8 cellular contexts compared by ENCODE assay signal in the genomic region with DNA sequence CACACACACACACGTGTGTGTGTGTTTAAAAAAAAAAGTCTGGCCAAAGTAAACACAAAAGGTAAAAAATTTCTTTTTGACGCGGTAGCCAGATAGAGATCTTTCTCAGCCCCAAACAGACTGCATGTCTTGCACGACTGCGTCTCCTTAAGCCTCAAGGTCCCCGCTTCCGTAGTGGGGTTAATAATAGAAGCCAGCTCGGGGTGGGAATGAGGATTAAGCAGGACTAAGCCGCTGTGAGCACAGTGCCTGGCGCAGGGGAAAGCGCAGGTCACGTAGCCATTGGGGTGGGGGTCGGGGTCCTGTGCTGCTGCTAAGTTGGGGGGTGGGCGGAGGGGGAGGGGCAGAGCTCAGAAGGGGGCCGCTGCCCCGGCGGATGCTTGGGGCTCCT. TPM values are rescaled to one million over a fixed set of nuclear protein-coding genes. Genes with fewer than 3 reads are reported as not detected.
A peak's percentile ranks its signal among the peaks of the same experiment; 100 is the strongest.
DNase-seq lines count a peak whose midpoint lies in the region; ATAC-seq and TF ChIP-seq lines count a peak whose summit lies in the region.

No MANE protein-coding gene starts in this region.

- peaks cover 49% of the 10 kb centered on the region for H3K4me1 Mint-ChIP-seq in activated naive CD8-positive, alpha-beta T cell treated with anti-CD3 and anti-CD28 coated beads, Interleukin-2, amount 10 ng/mL, durations not matched to agents 7 days and 5 days

- under 1% methylated on average over 17 of the region's 17 CpGs for WGBS in right cardiac atrium

- H3K4me3 ChIP-seq in right cardiac atrium (ENCODE audit: low read length) (peak overlapping the region; percentile 97), retinal pigment epithelial cell (ENCODE audit: low read length) (peak overlapping the region; percentile 99)

- peak overlapping the region; percentile 94 for H3K27ac Mint-ChIP-seq in activated naive CD8-positive, alpha-beta T cell treated with anti-CD3 and anti-CD28 coated beads, Interleukin-2, amount 10 ng/mL, durations not matched to agents 7 days and 5 days

- peak; percentile 7 for ATAC-seq in GM21717 (IDR thresholded peaks at IDR 0.05; ENCODE audit: unreplicated experiment)
- peak; percentile 38 for ATAC-seq in activated naive CD8-positive, alpha-beta T cell treated with anti-CD3 and anti-CD28 coated beads, Interleukin-2, amount 10 ng/mL, durations not matched to agents 7 days and 5 days (ENCODE audit: low read depth)
- ATAC-seq in right cardiac atrium = peak; percentile 17 to 42
- ATAC-seq in HG03097 (IDR thresholded peaks at IDR 0.05; ENCODE audit: low FRiP score, unreplicated experiment) = no peak
- no peak for ATAC-seq in HG03520 (IDR thresholded peaks at IDR 0.05; ENCODE audit: unreplicated experiment)

- POLR2A ChIA-PET in activated naive CD8-positive, alpha-beta T cell treated with anti-CD3 and anti-CD28 coated beads, Interleukin-2, amount 10 ng/mL, durations not matched to agents 7 days and 5 days (lab: Charles Lee) = interaction anchor here (0.6 to 1.7 kb wide), 5 partner anchors 10 to 353 kb away, joined by 3 to 8 read pairs (median 4); a partner anchor contains a TSS

- H3K4me3 Mint-ChIP-seq in activated naive CD8-positive, alpha-beta T cell treated with anti-CD3 and anti-CD28 coated beads, Interleukin-2, amount 10 ng/mL, durations not matched to agents 7 days and 5 days = peak overlapping the region; percentile 94

- intact Hi-C loops in right cardiac atrium (cut with DNase I) = no loop called here

- peaks cover 19% of the 10 kb centered on the region for H3K4me1 ChIP-seq in right cardiac atrium (ENCODE audit: control insufficient read depth, insufficient read depth, low read length)

- H3K9me3 ChIP-seq in right cardiac atrium (ENCODE audit: control insufficient read depth, low read length) = no peaks in the 10 kb centered on the region

- no peaks in the 10 kb centered on the region for H3K27me3 Mint-ChIP-seq in activated naive CD8-positive, alpha-beta T cell treated with anti-CD3 and anti-CD28 coated beads, Interleukin-2, amount 10 ng/mL, durations not matched to agents 7 days and 5 days

- TF ChIP-seq CTCF in C4-2B (conservative IDR thresholded peaks at IDR 0.05) (no peak), retinal pigment epithelial cell (conservative IDR thresholded peaks at IDR 0.05; ENCODE audit: low read depth, low read length) (no peak)

- H3K36me3 Mint-ChIP-seq in activated naive CD8-positive, alpha-beta T cell treated with anti-CD3 and anti-CD28 coated beads, Interleukin-2, amount 10 ng/mL, durations not matched to agents 7 days and 5 days = peaks cover 26% of the 10 kb centered on the region

- H3K27ac ChIP-seq in C4-2B (peak overlapping the region; percentile 88), right cardiac atrium (ENCODE audit: low read length) (peak overlapping the region; percentile 69)

- DNase-seq in NCI-H82 treated with DMSO at 0.1 percent for 48 hours (lab: John Stamatoyannopoulos, UW; ENCODE audit: unreplicated experiment) (peak; percentile 86), right cardiac atrium (no peak), retinal pigment epithelial cell (ENCODE audit: low read depth) (peak; percentile 86)
- no peak for DNase-seq in activated naive CD8-positive, alpha-beta T cell treated with anti-CD3 and anti-CD28 coated beads, Interleukin-2, amount 10 ng/mL, durations not matched to agents 7 days and 5 days

- H3K9me3 Mint-ChIP-seq in activated naive CD8-positive, alpha-beta T cell treated with anti-CD3 and anti-CD28 coated beads, Interleukin-2, amount 10 ng/mL, durations not matched to agents 7 days and 5 days = peaks cover 1% of the 10 kb centered on the region

- no peaks in the 10 kb centered on the region for H3K27me3 ChIP-seq in right cardiac atrium (ENCODE audit: control insufficient read depth, insufficient read depth)

RNA-seq across cellular contexts. Expression of a gene that starts 0.5 kb away (rescaled TPM):
- 100 to 1,000 TPM; 125 to 137 TPM for total RNA-seq in activated naive CD8-positive, alpha-beta T cell treated with anti-CD3 and anti-CD28 coated beads, Interleukin-2, amount 10 ng/mL, durations not matched to agents 7 days and 5 days
- total RNA-seq in right cardiac atrium = 10 to 100 TPM; 49.0 to 67.2 (median 56.4) TPM
- 20.4 TPM for polyA plus RNA-seq in right cardiac atrium

RNA-seq across cellular contexts. Expression of a gene that starts 47.4 kb away (rescaled TPM):
- total RNA-seq in activated naive CD8-positive, alpha-beta T cell treated with anti-CD3 and anti-CD28 coated beads, Interleukin-2, amount 10 ng/mL, durations not matched to agents 7 days and 5 days = 10 to 100 TPM; 11.0 to 11.2 TPM
- 10 to 100 TPM; 11.0 to 18.2 (median 13.7) TPM for total RNA-seq in right cardiac atrium
- 15.9 TPM for polyA plus RNA-seq in right cardiac atrium

RNA-seq across cellular contexts. Expression of a gene that starts 47.8 kb away (rescaled TPM):
- total RNA-seq in activated naive CD8-positive, alpha-beta T cell treated with anti-CD3 and anti-CD28 coated beads, Interleukin-2, amount 10 ng/mL, durations not matched to agents 7 days and 5 days = 10 to 100 TPM; 43.3 to 44.6 TPM
- total RNA-seq in right cardiac atrium = 10 to 100 TPM; 47.8 to 69.5 (median 61.8) TPM
- 20.3 TPM for polyA plus RNA-seq in right cardiac atrium

RNA-seq across cellular contexts. Expression of a gene that starts 56.8 kb away (rescaled TPM):
- 10 to 100 TPM; 22.3 to 23.6 TPM for total RNA-seq in activated naive CD8-positive, alpha-beta T cell treated with anti-CD3 and anti-CD28 coated beads, Interleukin-2, amount 10 ng/mL, durations not matched to agents 7 days and 5 days
- 10 to 100 TPM; 11.7 to 13.8 (median 13.0) TPM for total RNA-seq in right cardiac atrium
- polyA plus RNA-seq in right cardiac atrium = 13.0 TPM

Comparison
In these comparisons a context has a peak if more than half of its experiments do, and no peak if none do; other contexts are left out.
1. ATAC-seq: peak in GM21717 (single experiment), activated naive CD8-positive, alpha-beta T cell treated with anti-CD3 and anti-CD28 coated beads, Interleukin-2, amount 10 ng/mL, durations not matched to agents 7 days and 5 days (single experiment) and right cardiac atrium (2 of 2); none in HG03097 (single experiment) and HG03520 (single experiment).
2. DNase-seq: peak in NCI-H82 treated with DMSO at 0.1 percent for 48 hours (single experiment) and retinal pigment epithelial cell (single experiment); none in activated naive CD8-positive, alpha-beta T cell treated with anti-CD3 and anti-CD28 coated beads, Interleukin-2, amount 10 ng/mL, durations not matched to agents 7 days and 5 days (single experiment) and right cardiac atrium (0 of 3).